In genomic region chr11:67442504-67443398, GRCh38 we compare ENCODE assay signal across 8 cellular contexts. TPM values are rescaled to one million over a fixed set of nuclear protein-coding genes. Genes with fewer than 3 reads are reported as not detected.
DNase-seq lines count a peak whose midpoint lies in the region; ATAC-seq and TF ChIP-seq lines count a peak whose summit lies in the region.

No MANE protein-coding gene starts in this region.

- ATAC-seq in SK-N-SH treated with all-trans-retinoic acid at 6 μM for 48 hours (peak; percentile 10), gastrocnemius medialis (peak; percentile 22 to 25), HG02571 (IDR thresholded peaks at IDR 0.05; ENCODE audit: unreplicated experiment) (no peak), HG03571 (IDR thresholded peaks at IDR 0.05; ENCODE audit: unreplicated experiment) (no peak), HG02840 (IDR thresholded peaks at IDR 0.05; ENCODE audit: low FRiP score, unreplicated experiment) (no peak)

- no peak for TF ChIP-seq CTCF in foreskin fibroblast (IDR thresholded peaks at IDR 0.05; ENCODE audit: low read depth, low read length)
- no peak for TF ChIP-seq CTCF in gastrocnemius medialis (IDR thresholded peaks at IDR 0.05 in 4 of 5, conservative IDR thresholded peaks at IDR 0.05 in 1 of 5)

- no peaks in the 10 kb centered on the region for H3K36me3 ChIP-seq in gastrocnemius medialis

- in situ Hi-C loops in gastrocnemius medialis (cut with MboI; ENCODE audit: low sequenced_read_pairs in 4 of 4): no loop called here

- H3K4me3 ChIP-seq in foreskin fibroblast (ENCODE audit: low read depth in 1 of 2, low read length in 2 of 2) (peak overlapping the region; percentile 85 to 87), gastrocnemius medialis (peak overlapping the region; percentile 66 to 85 (median 71))

- DNase-seq in foreskin fibroblast (peak in 1 of 2 donors; percentile 37), gastrocnemius medialis (no peak), dedifferentiated amniotic fluid mesenchymal stem cell (ENCODE audit: extremely low spot score) (no peak)

- peaks cover 4 to 13% of the 10 kb centered on the region in 2 donors for H3K4me1 ChIP-seq in gastrocnemius medialis

- H3K27ac ChIP-seq in gastrocnemius medialis: peak overlapping the region; percentile 78 to 93 (median 89)

- intact Hi-C loops in gastrocnemius medialis (cut with DNase I; ENCODE audit: low total_unique reads): loop anchor here (2.0 kb wide), 1 partner anchor 22 kb away; no protein-coding TSS in a partner anchor

- TF ChIP-seq POLR2A in GM15510 (IDR thresholded peaks at IDR 0.05; ENCODE audit: borderline replicate concordance, extremely low read depth, insufficient read length) (peak; percentile 12), gastrocnemius medialis (IDR thresholded peaks at IDR 0.05) (no peak)

- no peaks in the 10 kb centered on the region for H3K27me3 ChIP-seq in gastrocnemius medialis

- no peaks in the 10 kb centered on the region for H3K9me3 ChIP-seq in gastrocnemius medialis

TF ChIP-seq in SK-N-SH treated with all-trans-retinoic acid at 6 μM for 48 hours, 23 proteins besides CTCF, POLR2A, EP300 and RAD21:
- TF ChIP-seq OSR1 (CRISPR knock-in tag; IDR thresholded peaks at IDR 0.05): no peak
- no peak for TF ChIP-seq ZNF565 (CRISPR knock-in tag; conservative IDR thresholded peaks at IDR 0.05; ENCODE audit: low read depth)
- TF ChIP-seq ZNF8 (CRISPR knock-in tag; IDR thresholded peaks at IDR 0.05): no peak
- TF ChIP-seq ZC3H10 (CRISPR knock-in tag; IDR thresholded peaks at IDR 0.05): no peak
TF ChIP-seq in SK-N-SH treated with all-trans-retinoic acid at 6 μM for 48 hours: peak in this region for 0.

RNA-seq across cellular contexts. Expression of gene CORO1B, which starts 0.5 kb away (rescaled TPM):
- 10 to 100 TPM in 3 of 4 donors, 1 to 10 TPM in 1; 4.9 to 14.8 (median 12.5) TPM for total RNA-seq in gastrocnemius medialis

RNA-seq across cellular contexts. Expression of gene PTPRCAP, which starts 5.3 kb away (rescaled TPM):
- 1 to 10 TPM in 3 of 4 donors, under 1 TPM in 1; 0.47 to 1.5 (median 1.3) TPM for total RNA-seq in gastrocnemius medialis

RNA-seq across cellular contexts. Expression of gene GPR152, which starts 9.8 kb away (rescaled TPM):
- total RNA-seq in gastrocnemius medialis: not detected

RNA-seq across cellular contexts. Expression of gene CABP4, which starts 12.4 kb away (rescaled TPM):
- under 1 TPM; 0.19 to 0.55 (median 0.30) TPM for total RNA-seq in gastrocnemius medialis

RNA-seq across cellular contexts. Expression of gene RPS6KB2, which starts 14.5 kb away (rescaled TPM):
- total RNA-seq in gastrocnemius medialis: 10 to 100 TPM; 38.0 to 74.1 (median 39.4) TPM

Comparison
In these comparisons a context has a peak if more than half of its experiments do, and no peak if none do; other contexts are left out.
1. ATAC-seq: peak in SK-N-SH treated with all-trans-retinoic acid at 6 μM for 48 hours (single experiment) and gastrocnemius medialis (2 of 2); none in HG02571 (single experiment), HG03571 (single experiment) and HG02840 (single experiment).